19 cellular contexts compared by ENCODE assay signal in genomic region chr17:38405654-38406053, GRCh38. TPM values are rescaled to one million over a fixed set of nuclear protein-coding genes. Genes with fewer than 3 reads are reported as not detected.
"Had no signal": no experiment of that assay in that cellular context is flagged by ENCODE, and none has a peak within 500 bp of the region (broad histone marks: within the 10 kb centered on the region; RNA-seq: fewer than 3 reads in every experiment).

No MANE protein-coding gene starts in this region.

- H2AFZ ChIP-seq: hepatocyte had no signal

- H3K9me3 Mint-ChIP-seq: dendritic cell treated with granulocyte-macrophage colony-stimulating factor and Interleukin-4, amounts not matched to agents 40 ng/mL and 50 ng/mL, for 4 days; effector memory CD8-positive, alpha-beta T cell; immature natural killer cell; naive B cell had no signal

- H3K27me3 ChIP-seq: esophagus muscularis mucosa, gastroesophageal sphincter, heart left ventricle, hepatocyte, left lung had no signal

- H3K9me3 ChIP-seq: esophagus muscularis mucosa, gastroesophageal sphincter, heart left ventricle, left lung, lower lobe of right lung, mucosa of descending colon had no signal

- H3K27me3 Mint-ChIP-seq: dendritic cell treated with granulocyte-macrophage colony-stimulating factor and Interleukin-4, amounts not matched to agents 40 ng/mL and 50 ng/mL, for 4 days had no signal

- DNase-seq: effector CD4-positive, alpha-beta T cell; effector memory CD8-positive, alpha-beta T cell; foreskin keratinocyte; heart left ventricle; hypothalamus; immature natural killer cell; left cardiac atrium; left lung; left ventricle myocardium superior; lower lobe of right lung; mesenchymal stem cell; mucosa of descending colon; naive B cell had no signal

- ATAC-seq: effector memory CD8-positive, alpha-beta T cell; foreskin keratinocyte; gastroesophageal sphincter; heart left ventricle; left cardiac atrium; left lung; left ventricle myocardium superior; lower lobe of right lung; mucosa of descending colon had no signal

- H3K79me2 ChIP-seq: hepatocyte had no signal

- H3K4me2 ChIP-seq: hepatocyte had no signal

- H3K27ac ChIP-seq: coronary artery, esophagus muscularis mucosa, foreskin keratinocyte, gastroesophageal sphincter, heart left ventricle, hepatocyte, left lung, lower lobe of right lung had no signal

- H3K4me1 ChIP-seq: esophagus muscularis mucosa, foreskin keratinocyte, left lung, lower lobe of right lung had no signal

- H3K4me1 Mint-ChIP-seq: immature natural killer cell, mesothelial cell of epicardium, naive B cell had no signal

- H3K27ac Mint-ChIP-seq: dendritic cell treated with granulocyte-macrophage colony-stimulating factor and Interleukin-4, amounts not matched to agents 40 ng/mL and 50 ng/mL, for 4 days; effector memory CD8-positive, alpha-beta T cell; immature natural killer cell; mesothelial cell of epicardium; naive B cell had no signal

- H3K4me3 Mint-ChIP-seq: dendritic cell treated with granulocyte-macrophage colony-stimulating factor and Interleukin-4, amounts not matched to agents 40 ng/mL and 50 ng/mL, for 4 days; effector memory CD8-positive, alpha-beta T cell; immature natural killer cell; mesothelial cell of epicardium had no signal

- H3K4me3 ChIP-seq: coronary artery, esophagus muscularis mucosa, gastroesophageal sphincter, heart left ventricle, hepatocyte, left lung, lower lobe of right lung, mucosa of descending colon had no signal

RNA-seq across cellular contexts. Expression of gene ARHGAP23, which starts 22.6 kb away (rescaled TPM):
- polyA plus RNA-seq: immature natural killer cell had no signal
